1 cellular context compared by ENCODE assay signal in genomic region chr13:49615844-49616687, GRCh38.
TF ChIP-seq lines count a peak whose summit lies in the region.

No MANE protein-coding gene starts in this region.

TF ChIP-seq in endothelial cell of umbilical vein, 7 proteins besides CTCF, POLR2A, EP300 and RAD21 (continued from another document):
- TF ChIP-seq GATA2 (IDR thresholded peaks at IDR 0.05; ENCODE audit: insufficient read depth, insufficient read length, low read depth, low read length) = no peak
